Comparison of ENCODE assay signal across 15 cellular contexts in genomic region chr4:166675411-166675810, GRCh38.
DNase-seq lines count a peak whose midpoint lies in the region; ATAC-seq and TF ChIP-seq lines count a peak whose summit lies in the region.
"Had no signal": no experiment of that assay in that cellular context is flagged by ENCODE, and none has a peak within 500 bp of the region (broad histone marks: within the 10 kb centered on the region; RNA-seq: fewer than 3 reads in every experiment).

No MANE protein-coding gene starts in this region.

- H3K9me3 Mint-ChIP-seq in CD4-positive, alpha-beta T cell, result peaks cover 3% of the 10 kb centered on the region

- no peak overlapping the region for H3K27ac ChIP-seq in RWPE2 (ENCODE audit: poor library complexity, severe bottlenecking)
- H3K27ac ChIP-seq in CD4-positive, alpha-beta T cell (ENCODE audit: low read depth, low read length), result no peak overlapping the region
- no peak overlapping the region for H3K27ac ChIP-seq in Karpas-422 (ENCODE audit: low read length)

- no peaks in the 10 kb centered on the region for H3K36me3 Mint-ChIP-seq in CD4-positive, alpha-beta T cell (ENCODE audit: low read depth)
- H3K36me3 Mint-ChIP-seq: stimulated activated memory B cell treated with anti-CD40 and anti-IgM and Interleukin-4, amounts not matched to agents 10 μg/mL and 1 μg/mL and 100 μg/mL, for 72 hours had no signal

- CTCF ChIA-PET in CD4-positive, alpha-beta T cell (lab: Charles Lee), result no interaction called here

- no peak overlapping the region for H3K9ac ChIP-seq in Karpas-422 (ENCODE audit: low read length)

- H3K9me3 ChIP-seq in RWPE2 (ENCODE audit: severe bottlenecking), result no peaks in the 10 kb centered on the region
- no peaks in the 10 kb centered on the region for H3K9me3 ChIP-seq in CD4-positive, alpha-beta T cell (ENCODE audit: control insufficient read depth, low read length)
- peaks cover 68% of the 10 kb centered on the region for H3K9me3 ChIP-seq in Karpas-422 (ENCODE audit: low read length)

- TF ChIP-seq CTCF in RWPE2 (IDR thresholded peaks at IDR 0.05; ENCODE audit: poor library complexity, severe bottlenecking) (no peak), epithelial cell of esophagus (IDR thresholded peaks at IDR 0.05; ENCODE audit: insufficient read depth, low read depth, low read length, missing control alignments) (no peak)
- TF ChIP-seq CTCF in CD4-positive, alpha-beta T cell (IDR thresholded peaks at IDR 0.05), result no peak

- no peaks in the 10 kb centered on the region for H3K27me3 Mint-ChIP-seq in CD4-positive, alpha-beta T cell
- H3K27me3 Mint-ChIP-seq: stimulated activated memory B cell treated with anti-CD40 and anti-IgM and Interleukin-4, amounts not matched to agents 10 μg/mL and 1 μg/mL and 100 μg/mL, for 72 hours had no signal

- no peaks in the 10 kb centered on the region for H4K20me1 ChIP-seq in Karpas-422 (ENCODE audit: insufficient read depth, low read depth, low read length)

- no peaks in the 10 kb centered on the region for H3K4me1 ChIP-seq in RWPE2 (ENCODE audit: insufficient read depth, poor library complexity, severe bottlenecking)
- no peaks in the 10 kb centered on the region for H3K4me1 ChIP-seq in Karpas-422 (ENCODE audit: low read length)

- DNase-seq in H4 (ENCODE audit: low spot score), result peak; percentile 92
- no peak for DNase-seq in RWPE2 (ENCODE audit: low spot score)
- DNase-seq in epithelial cell of esophagus (ENCODE audit: low read depth), result peak; percentile 52
- DNase-seq in mucosa of gallbladder (ENCODE audit: low spot score), result peak; percentile 29
- DNase-seq in CD4-positive, alpha-beta T cell, result no peak
- no peak for DNase-seq in Karpas-422
- DNase-seq: activated CD8-positive, alpha-beta memory T cell treated with anti-CD3 and anti-CD28 coated beads for 24 hours; activated naive CD4-positive, alpha-beta T cell; NCI-H187 treated with DMSO at 0.1 percent for 48 hours; SHP77; stimulated activated CD4-positive, alpha-beta T cell treated with anti-CD3 and anti-CD28 coated beads, Interleukin-4, amount 100 ng/mL, for 1 hour had no signal

- H3K27ac Mint-ChIP-seq in CD4-positive, alpha-beta T cell, result no peak overlapping the region
- H3K27ac Mint-ChIP-seq: stimulated activated memory B cell treated with anti-CD40 and anti-IgM and Interleukin-4, amounts not matched to agents 10 μg/mL and 1 μg/mL and 100 μg/mL, for 72 hours had no signal

- no peaks in the 10 kb centered on the region for H3K36me3 ChIP-seq in RWPE2 (ENCODE audit: low read depth)
- H3K36me3 ChIP-seq in Karpas-422 (ENCODE audit: insufficient read depth, low read length), result no peaks in the 10 kb centered on the region

- H3K4me3 ChIP-seq in RWPE2 (ENCODE audit: severe bottlenecking), result no peak overlapping the region
- no peak overlapping the region for H3K4me3 ChIP-seq in epithelial cell of esophagus (ENCODE audit: low read length)
- no peak overlapping the region for H3K4me3 ChIP-seq in Karpas-422 (ENCODE audit: low read length)

- no peak overlapping the region for H2AFZ ChIP-seq in Karpas-422 (ENCODE audit: low read length)

- intact Hi-C loops in CD4-positive, alpha-beta T cell (cut with DNase I, micrococcal nuclease), result no loop called here

- peak; percentile 78 for ATAC-seq in RWPE2 (ENCODE audit: low read depth)
- ATAC-seq in HG03342 (IDR thresholded peaks at IDR 0.05; ENCODE audit: unreplicated experiment), result no peak
- ATAC-seq in GM19463 (IDR thresholded peaks at IDR 0.05; ENCODE audit: unreplicated experiment), result no peak
- no peak for ATAC-seq in CD4-positive, alpha-beta T cell (ENCODE audit: poor library complexity)
- ATAC-seq: esophagus mucosa; stimulated activated memory B cell treated with anti-CD40 and anti-IgM and Interleukin-4, amounts not matched to agents 10 μg/mL and 1 μg/mL and 100 μg/mL, for 72 hours had no signal

- H3K4me2 ChIP-seq in Karpas-422 (ENCODE audit: low read depth, low read length, poor library complexity, severe bottlenecking), result no peak overlapping the region

- H3K79me2 ChIP-seq in Karpas-422 (ENCODE audit: low read length), result no peaks in the 10 kb centered on the region

- H3K4me3 Mint-ChIP-seq in CD4-positive, alpha-beta T cell, result no peak overlapping the region
- H3K4me3 Mint-ChIP-seq: stimulated activated memory B cell treated with anti-CD40 and anti-IgM and Interleukin-4, amounts not matched to agents 10 μg/mL and 1 μg/mL and 100 μg/mL, for 72 hours had no signal

- no peaks in the 10 kb centered on the region for H3K9me2 ChIP-seq in Karpas-422 (replicated peaks; ENCODE audit: insufficient read depth, low read length)

- H3K27me3 ChIP-seq in RWPE2 (ENCODE audit: insufficient read depth, poor library complexity, severe bottlenecking), result no peaks in the 10 kb centered on the region
- H3K27me3 ChIP-seq in CD4-positive, alpha-beta T cell (ENCODE audit: control insufficient read depth, insufficient read depth, low read length), result no peaks in the 10 kb centered on the region
- H3K27me3 ChIP-seq in Karpas-422 (ENCODE audit: low read length), result no peaks in the 10 kb centered on the region

- POLR2A ChIA-PET in CD4-positive, alpha-beta T cell (lab: Charles Lee), result no interaction called here

- no peaks in the 10 kb centered on the region for H3K4me1 Mint-ChIP-seq in CD4-positive, alpha-beta T cell (ENCODE audit: low read depth)
- H3K4me1 Mint-ChIP-seq: stimulated activated memory B cell treated with anti-CD40 and anti-IgM and Interleukin-4, amounts not matched to agents 10 μg/mL and 1 μg/mL and 100 μg/mL, for 72 hours had no signal

Comparison
In these comparisons a context has a peak if more than half of its experiments do, and no peak if none do; other contexts are left out.
1. DNase-seq: peak in H4 (single experiment), epithelial cell of esophagus (single experiment) and mucosa of gallbladder (single experiment); none in RWPE2 (single experiment), CD4-positive, alpha-beta T cell (0 of 10) and Karpas-422 (single experiment).